Comparison of ENCODE assay signal across 15 cellular contexts in the genomic region with DNA sequence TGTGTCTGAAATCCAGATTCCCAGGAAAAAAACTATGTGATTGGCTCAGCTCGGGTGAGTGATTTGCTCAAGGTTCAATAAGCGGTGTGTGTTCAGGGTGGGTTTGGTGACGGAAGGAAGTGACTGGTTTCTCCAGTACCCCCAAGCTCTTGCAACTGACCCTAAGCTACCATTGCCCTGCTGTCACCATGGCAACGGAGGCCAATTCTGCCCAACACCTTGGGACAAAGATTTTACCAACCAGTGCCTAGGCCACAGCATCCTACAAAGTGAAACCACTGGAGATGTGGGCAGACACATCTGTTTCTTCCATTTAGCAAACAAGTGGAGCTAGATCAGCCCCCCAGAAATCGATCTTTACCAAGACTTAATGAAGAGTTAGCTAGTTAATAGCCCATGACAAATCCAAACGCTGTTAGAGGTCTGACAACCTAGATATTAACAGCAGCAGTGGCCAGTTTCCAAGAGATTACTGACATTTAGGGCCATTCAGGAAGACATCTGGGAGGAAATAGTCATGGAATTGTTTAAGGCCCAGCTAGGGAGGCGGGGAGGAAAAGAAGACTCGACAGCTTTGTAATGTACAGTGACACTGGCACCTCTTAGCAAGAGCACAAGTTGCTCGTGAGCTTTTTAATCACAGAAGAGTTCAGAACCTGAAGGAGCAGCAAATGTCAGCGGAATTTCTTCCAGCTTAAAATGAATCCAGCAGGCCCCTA.
DNase-seq lines count a peak whose midpoint lies in the region; ATAC-seq, FAIRE-seq and TF ChIP-seq lines count a peak whose summit lies in the region.
"Had no signal": no experiment of that assay in that cellular context is flagged by ENCODE, and none has a peak within 500 bp of the region (broad histone marks: within the 10 kb centered on the region; RNA-seq: fewer than 3 reads in every experiment).

No MANE protein-coding gene starts in this region.

- DNase-seq in HepG2 (ENCODE audit: low spot score), result no peak
- peak; percentile 6 for DNase-seq in fibroblast of pulmonary artery (ENCODE audit: low read depth)
- DNase-seq in osteoblast (ENCODE audit: insufficient read length, low spot score, missing footprints), result peak; percentile 69
- no peak for DNase-seq in C1 segment of cervical spinal cord (lab: John Stamatoyannopoulos, UW)
- no peak for DNase-seq in GM19240 (ENCODE audit: insufficient read length, low spot score)
- DNase-seq: BE2C; CD8-positive, alpha-beta T cell; GF-D8; NCI-H1105; NCI-H187 had no signal

- ATAC-seq in HepG2 (no peak), GM18858 (IDR thresholded peaks at IDR 0.05; ENCODE audit: unreplicated experiment) (no peak)
- ATAC-seq: CD8-positive, alpha-beta T cell had no signal

- peaks cover 0 to 7% (median 2%) of the 10 kb centered on the region in 4 donors for H3K4me1 ChIP-seq in liver (ENCODE audit: control insufficient read depth in 4 of 4, insufficient read depth in 4 of 4, low read length in 3 of 4)
- no peaks in the 10 kb centered on the region for H3K4me1 ChIP-seq in HepG2 (ENCODE audit: insufficient read depth, low read length)
- H3K4me1 ChIP-seq in osteoblast (ENCODE audit: insufficient read depth, low read length), result no peaks in the 10 kb centered on the region
- H3K4me1 ChIP-seq: SJSA1 had no signal

- TF ChIP-seq EP300 in HepG2 (IDR thresholded peaks at IDR 0.05; ENCODE audit: low read depth in 2 of 2, low read length in 2 of 2), result no peak
- TF ChIP-seq EP300 in HepG2 (CRISPR knock-in tag; IDR thresholded peaks at IDR 0.05; ENCODE audit: borderline replicate concordance), result no peak

- intact Hi-C loops in HepG2 (cut with micrococcal nuclease; ENCODE audit: unreplicated experiment), result no loop called here

- H3K36me3 ChIP-seq in liver (ENCODE audit: control insufficient read depth in 4 of 4, insufficient read depth in 3 of 4, low read depth in 1 of 4, low read length in 3 of 4), result no peaks in the 10 kb centered on the region
- H3K36me3 ChIP-seq in HepG2 (replicated peaks in 1 of 2; ENCODE audit: control insufficient read depth in 1 of 2, insufficient read depth in 2 of 2, low read length in 2 of 2), result no peaks in the 10 kb centered on the region
- H3K36me3 ChIP-seq in osteoblast (ENCODE audit: insufficient read depth, low read length), result no peaks in the 10 kb centered on the region
- H3K36me3 ChIP-seq: BE2C, SJSA1 had no signal

- no peak for TF ChIP-seq CTCF in liver (IDR thresholded peaks at IDR 0.05; ENCODE audit: low read depth, low read length, missing input control)
- TF ChIP-seq CTCF in HepG2 (CRISPR knock-in tag; IDR thresholded peaks at IDR 0.05), result no peak
- TF ChIP-seq CTCF in fibroblast of pulmonary artery (IDR thresholded peaks at IDR 0.05; ENCODE audit: low read length, missing control alignments), result no peak
- no peak for TF ChIP-seq CTCF in osteoblast (IDR thresholded peaks at IDR 0.05; ENCODE audit: extremely low read depth, low read depth, low read length)

- FAIRE-seq in HepG2 (lab: Jason Lieb, UNC), result no peak
- FAIRE-seq: D721Med had no signal

- WGBS in liver, result 79% methylated on average over 10 of the region's 10 CpGs
- 7% methylated on average over 10 of the region's 10 CpGs for WGBS in HepG2 (ENCODE audit: low lambda C conversion rate)

- H3K9ac ChIP-seq in liver (ENCODE audit: low read depth in 1 of 2, low read length in 2 of 2) (no peak overlapping the region), HepG2 (ENCODE audit: insufficient read depth, low read depth, low read length) (no peak overlapping the region)
- H3K9ac ChIP-seq: KMS-11 had no signal

- H4K20me1 ChIP-seq in HepG2 (ENCODE audit: insufficient read depth, low read length) (no peaks in the 10 kb centered on the region), osteoblast (ENCODE audit: insufficient read depth, low read length) (peaks cover 13% of the 10 kb centered on the region)

- no peak overlapping the region for H3K4me3 ChIP-seq in liver (ENCODE audit: low read depth in 1 of 3, low read length in 3 of 3)
- no peak overlapping the region for H3K4me3 ChIP-seq in HepG2 (replicated peaks in 1 of 3; ENCODE audit: insufficient read depth in 1 of 3, low read depth in 2 of 3, low read length in 3 of 3)
- no peak overlapping the region for H3K4me3 ChIP-seq in fibroblast of pulmonary artery (replicated peaks; ENCODE audit: low read depth, low read length)
- H3K4me3 ChIP-seq in osteoblast (ENCODE audit: insufficient read depth, low read length), result no peak overlapping the region
- H3K4me3 ChIP-seq: SJSA1 had no signal

- no peak for TF ChIP-seq POLR2A in HepG2 (IDR thresholded peaks at IDR 0.05; ENCODE audit: insufficient read depth in 1 of 2, low read depth in 2 of 2, low read length in 2 of 2)

- H3K27me3 ChIP-seq in liver (ENCODE audit: control insufficient read depth in 4 of 4, insufficient read depth in 4 of 4, low read length in 3 of 4), result no peaks in the 10 kb centered on the region
- no peaks in the 10 kb centered on the region; a peak in 2 of 5 replicates for H3K27me3 ChIP-seq in HepG2 (ENCODE audit: control insufficient read depth in 1 of 2, insufficient read depth in 2 of 2, low read length in 2 of 2)
- no peaks in the 10 kb centered on the region for H3K27me3 ChIP-seq in osteoblast (ENCODE audit: insufficient read depth, low read length)
- H3K27me3 ChIP-seq: BE2C, SJSA1 had no signal

- POLR2A ChIA-PET in HepG2 (lab: Yijun Ruan, JAX), result no interaction called here

- BruUV-seq in HepG2 (replicated peaks; lab: Mats Ljungman, UMichigan), result no TSS peak

- in situ Hi-C loops in HepG2 (cut with HindIII; ENCODE audit: extremely low pct_ligation_motif_present, low pct_unique_long_range_greater_than_20kb), result no loop called here

- CTCF ChIA-PET in HepG2 (lab: Yijun Ruan, JAX; ENCODE audit: low intra/inter-chr PET ratio, low total read pairs), result no interaction called here

- no peaks in the 10 kb centered on the region for H3K79me2 ChIP-seq in HepG2 (ENCODE audit: insufficient read depth, low read length)
- H3K79me2 ChIP-seq in osteoblast (ENCODE audit: insufficient read depth, low read length), result no peaks in the 10 kb centered on the region

- no peaks in the 10 kb centered on the region for H3K9me3 ChIP-seq in liver (ENCODE audit: control insufficient read depth in 4 of 4, low read length in 3 of 4)
- no peaks in the 10 kb centered on the region for H3K9me3 ChIP-seq in HepG2 (ENCODE audit: low read length)
- H3K9me3 ChIP-seq in osteoblast (ENCODE audit: low read depth, low read length), result no peaks in the 10 kb centered on the region
- H3K9me3 ChIP-seq: BE2C, SJSA1 had no signal

- peak overlapping the region; percentile 19 to 54 for H3K27ac ChIP-seq in liver (ENCODE audit: low read depth in 1 of 2, low read length in 2 of 2)
- no peak overlapping the region for H3K27ac ChIP-seq in HepG2 (ENCODE audit: extremely low read length, insufficient read depth, low read length)
- H3K27ac ChIP-seq in osteoblast (ENCODE audit: low read depth, low read length), result no peak overlapping the region
- H3K27ac ChIP-seq: KMS-11, SJSA1 had no signal

- TF ChIP-seq RAD21 in liver (IDR thresholded peaks at IDR 0.05), result no peak
- TF ChIP-seq RAD21 in HepG2 (CRISPR knock-in tag; IDR thresholded peaks at IDR 0.05), result no peak

- H2AFZ ChIP-seq in HepG2 (ENCODE audit: low read length) (no peak overlapping the region), osteoblast (ENCODE audit: low read length) (no peak overlapping the region)

- no peak overlapping the region for H3K4me2 ChIP-seq in HepG2 (ENCODE audit: low read depth, low read length)
- H3K4me2 ChIP-seq in osteoblast (ENCODE audit: insufficient read depth, low read length), result no peak overlapping the region
- H3K4me2 ChIP-seq: KMS-11 had no signal

TF ChIP-seq in liver, 16 proteins besides CTCF, POLR2A, EP300 and RAD21 (continues in another document):
- TF ChIP-seq FOXA1 (IDR thresholded peaks at IDR 0.05) (no peak), MAX (IDR thresholded peaks at IDR 0.05) (no peak), SP1 (IDR thresholded peaks at IDR 0.05) (no peak), GABPA (IDR thresholded peaks at IDR 0.05 in 1 of 2, conservative IDR thresholded peaks at IDR 0.05 in 1 of 2) (no peak)

TF ChIP-seq in HepG2, 621 proteins besides CTCF, POLR2A, EP300 and RAD21:
- TF ChIP-seq ATAD3A (CRISPR knock-in tag; IDR thresholded peaks at IDR 0.05), result no peak
- TF ChIP-seq NKX3-1 (CRISPR knock-in tag; IDR thresholded peaks at IDR 0.05), result no peak
- TF ChIP-seq ZNF160 (CRISPR knock-in tag; IDR thresholded peaks at IDR 0.05), result no peak
- TF ChIP-seq SP5 (CRISPR knock-in tag; IDR thresholded peaks at IDR 0.05; ENCODE audit: borderline replicate concordance, low read depth), result no peak
- TF ChIP-seq, protein P1, sequence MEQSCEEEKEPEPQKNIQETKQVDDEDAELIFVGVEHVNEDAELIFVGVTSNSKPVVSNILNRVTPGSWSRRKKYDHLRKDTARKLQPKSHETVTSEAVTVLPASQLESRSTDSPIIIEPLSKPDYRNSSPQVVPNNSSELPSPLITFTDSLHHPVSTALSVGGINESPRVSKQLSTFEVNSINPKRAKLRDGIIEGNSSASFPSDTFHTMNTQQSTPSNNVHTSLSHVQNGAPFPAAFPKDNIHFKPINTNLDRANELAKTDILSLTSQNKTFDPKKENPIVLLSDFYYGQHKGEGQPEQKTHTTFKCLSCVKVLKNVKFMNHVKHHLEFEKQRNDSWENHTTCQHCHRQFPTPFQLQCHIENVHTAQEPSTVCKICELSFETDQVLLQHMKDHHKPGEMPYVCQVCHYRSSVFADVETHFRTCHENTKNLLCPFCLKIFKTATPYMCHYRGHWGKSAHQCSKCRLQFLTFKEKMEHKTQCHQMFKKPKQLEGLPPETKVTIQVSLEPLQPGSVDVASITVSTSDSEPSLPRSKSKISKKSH (CRISPR knock-in tag; IDR thresholded peaks at IDR 0.05; ENCODE audit: borderline replicate concordance), result no peak
- TF ChIP-seq SP140L (CRISPR knock-in tag; IDR thresholded peaks at IDR 0.05; ENCODE audit: borderline replicate concordance), result no peak
- TF ChIP-seq NR0B2 (CRISPR knock-in tag; IDR thresholded peaks at IDR 0.05), result no peak
- TF ChIP-seq DPF2 (CRISPR knock-in tag; IDR thresholded peaks at IDR 0.05; ENCODE audit: borderline replicate concordance, low read depth), result no peak
- TF ChIP-seq ZNF570 (CRISPR knock-in tag; IDR thresholded peaks at IDR 0.05; ENCODE audit: borderline replicate concordance), result no peak
- TF ChIP-seq ZNF839 (CRISPR knock-in tag; IDR thresholded peaks at IDR 0.05; ENCODE audit: borderline replicate concordance), result no peak
- TF ChIP-seq ZBTB42 (CRISPR knock-in tag; IDR thresholded peaks at IDR 0.05), result no peak
- TF ChIP-seq MXI1 (IDR thresholded peaks at IDR 0.05; ENCODE audit: borderline replicate concordance, low read depth, low read length), result no peak
- TF ChIP-seq MTF2 (CRISPR knock-in tag; IDR thresholded peaks at IDR 0.05; ENCODE audit: borderline replicate concordance), result no peak
- TF ChIP-seq U2AF1 (optimal IDR thresholded peaks at IDR 0.05; ENCODE audit: low read depth, low read length), result no peak
TF ChIP-seq in HepG2: peak in this region for 0.

Comparison
In these comparisons a context has a peak if more than half of its experiments do, and no peak if none do; other contexts are left out.
1. H3K27ac ChIP-seq: peak in liver (2 of 2); none in HepG2 (single experiment) and osteoblast (single experiment).
2. DNase-seq: peak in fibroblast of pulmonary artery (single experiment) and osteoblast (single experiment); none in HepG2 (single experiment), C1 segment of cervical spinal cord (0 of 14) and GM19240 (single experiment).